1 cellular context compared by ENCODE assay signal in genomic region chr1:162175393-162175792, GRCh38.
TF ChIP-seq lines count a peak whose summit lies in the region.

No MANE protein-coding gene starts in this region.

TF ChIP-seq in HepG2, 621 proteins besides CTCF, POLR2A, EP300 and RAD21 (continued from another document):
- no peak for TF ChIP-seq ZNF280D (CRISPR knock-in tag; IDR thresholded peaks at IDR 0.05)
- no peak for TF ChIP-seq ZNF331 (CRISPR knock-in tag; IDR thresholded peaks at IDR 0.05)
- no peak for TF ChIP-seq SOX5 (CRISPR knock-in tag; IDR thresholded peaks at IDR 0.05; ENCODE audit: borderline replicate concordance)
- TF ChIP-seq ADNP (CRISPR knock-in tag; IDR thresholded peaks at IDR 0.05), result no peak
- no peak for TF ChIP-seq HOXA9 (CRISPR knock-in tag; IDR thresholded peaks at IDR 0.05; ENCODE audit: borderline replicate concordance)
- no peak for TF ChIP-seq NR2F2 (IDR thresholded peaks at IDR 0.05; ENCODE audit: borderline replicate concordance, low read depth)
- TF ChIP-seq SNRNP70 (IDR thresholded peaks at IDR 0.05; ENCODE audit: low read depth, low read length), result no peak
- no peak for TF ChIP-seq ZKSCAN8 (CRISPR knock-in tag; IDR thresholded peaks at IDR 0.05; ENCODE audit: borderline replicate concordance)
- TF ChIP-seq FOXP1 (IDR thresholded peaks at IDR 0.05), result no peak
- TF ChIP-seq FOXP1 (CRISPR knock-in tag; IDR thresholded peaks at IDR 0.05), result no peak
- no peak for TF ChIP-seq MAX (IDR thresholded peaks at IDR 0.05)
- TF ChIP-seq HMG20B (CRISPR knock-in tag; conservative IDR thresholded peaks at IDR 0.05), result no peak
- no peak for TF ChIP-seq ZBTB39 (CRISPR knock-in tag; IDR thresholded peaks at IDR 0.05)
- no peak for TF ChIP-seq CREB3 (CRISPR knock-in tag; IDR thresholded peaks at IDR 0.05)
- TF ChIP-seq ARID4A (CRISPR knock-in tag; IDR thresholded peaks at IDR 0.05; ENCODE audit: borderline replicate concordance), result no peak
- no peak for TF ChIP-seq CERS6 (CRISPR knock-in tag; IDR thresholded peaks at IDR 0.05)
- TF ChIP-seq NFAT5 (CRISPR knock-in tag; IDR thresholded peaks at IDR 0.05), result no peak
